ENCODE assay signal across 17 cellular contexts in the genomic region with DNA sequence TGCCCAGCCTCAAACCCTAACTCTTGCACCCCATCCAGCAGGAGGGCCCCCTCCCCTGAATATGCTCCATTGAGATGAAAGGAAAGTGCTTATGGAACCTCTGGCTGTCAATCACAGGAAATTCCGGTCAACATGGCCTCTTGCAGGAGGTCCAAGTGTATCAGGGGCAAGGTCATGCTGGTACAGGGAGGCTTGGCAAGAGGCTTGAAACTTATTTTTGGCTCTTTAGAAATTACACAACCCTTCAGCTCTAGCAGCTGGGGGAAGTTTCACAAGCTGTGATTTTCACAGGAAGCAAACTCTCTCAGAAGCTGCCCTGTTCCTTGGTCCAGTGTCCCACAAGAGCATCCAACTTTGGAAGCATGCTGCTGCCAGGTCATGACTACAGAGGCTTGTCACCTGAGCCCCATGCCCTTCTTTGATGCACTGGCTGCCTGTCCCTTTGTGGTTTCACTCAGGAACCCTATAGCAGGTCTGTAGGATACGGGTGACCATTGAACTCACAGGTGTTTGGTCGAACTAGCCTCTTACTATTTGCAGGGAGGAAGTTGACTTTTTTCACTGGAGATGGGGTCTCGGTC.
DNase-seq lines count a peak whose midpoint lies in the region; ATAC-seq lines count a peak whose summit lies in the region.
"Had no signal": no experiment of that assay in that cellular context is flagged by ENCODE, and none has a peak within 500 bp of the region (broad histone marks: within the 10 kb centered on the region; RNA-seq: fewer than 3 reads in every experiment).

No MANE protein-coding gene starts in this region.

- intact Hi-C loops in dendritic cell treated with granulocyte-macrophage colony-stimulating factor and Interleukin-4, amounts not matched to agents 40 ng/mL and 50 ng/mL, for 4 days (cut with micrococcal nuclease): no loop called here

- peak overlapping the region; percentile 78 for H3K27ac Mint-ChIP-seq in dendritic cell treated with granulocyte-macrophage colony-stimulating factor and Interleukin-4, amounts not matched to agents 40 ng/mL and 50 ng/mL, for 4 days
- H3K27ac Mint-ChIP-seq: activated CD4-positive, alpha-beta T cell treated with anti-CD3 and anti-CD28 coated beads, Interleukin-2, amount 10 ng/mL, durations not matched to agents 7 days and 5 days had no signal

- no peaks in the 10 kb centered on the region for H3K9me3 Mint-ChIP-seq in dendritic cell treated with granulocyte-macrophage colony-stimulating factor and Interleukin-4, amounts not matched to agents 40 ng/mL and 50 ng/mL, for 4 days
- H3K9me3 Mint-ChIP-seq: activated CD4-positive, alpha-beta T cell treated with anti-CD3 and anti-CD28 coated beads, Interleukin-2, amount 10 ng/mL, durations not matched to agents 7 days and 5 days; brain had no signal

- ATAC-seq in GM19023 (IDR thresholded peaks at IDR 0.05; ENCODE audit: unreplicated experiment) (no peak), HG02870 (IDR thresholded peaks at IDR 0.05; ENCODE audit: unreplicated experiment) (no peak), GM21515 (IDR thresholded peaks at IDR 0.05; ENCODE audit: unreplicated experiment) (no peak)

- H3K4me3 Mint-ChIP-seq in dendritic cell treated with granulocyte-macrophage colony-stimulating factor and Interleukin-4, amounts not matched to agents 40 ng/mL and 50 ng/mL, for 4 days: no peak overlapping the region
- H3K4me3 Mint-ChIP-seq: activated CD4-positive, alpha-beta T cell treated with anti-CD3 and anti-CD28 coated beads, Interleukin-2, amount 10 ng/mL, durations not matched to agents 7 days and 5 days; brain had no signal

- H3K4me1 Mint-ChIP-seq in dendritic cell treated with granulocyte-macrophage colony-stimulating factor and Interleukin-4, amounts not matched to agents 40 ng/mL and 50 ng/mL, for 4 days (ENCODE audit: low read depth): peaks cover 25% of the 10 kb centered on the region
- H3K4me1 Mint-ChIP-seq: brain had no signal

- no peaks in the 10 kb centered on the region for H3K27me3 Mint-ChIP-seq in dendritic cell treated with granulocyte-macrophage colony-stimulating factor and Interleukin-4, amounts not matched to agents 40 ng/mL and 50 ng/mL, for 4 days
- H3K27me3 Mint-ChIP-seq: activated CD4-positive, alpha-beta T cell treated with anti-CD3 and anti-CD28 coated beads, Interleukin-2, amount 10 ng/mL, durations not matched to agents 7 days and 5 days; brain had no signal

- H3K36me3 Mint-ChIP-seq in dendritic cell treated with granulocyte-macrophage colony-stimulating factor and Interleukin-4, amounts not matched to agents 40 ng/mL and 50 ng/mL, for 4 days (ENCODE audit: low read depth): no peaks in the 10 kb centered on the region
- H3K36me3 Mint-ChIP-seq: brain had no signal

- DNase-seq in SIG-M5 treated with dmso at 0.1 percent for 504 hours (lab: John Stamatoyannopoulos, UW; ENCODE audit: unreplicated experiment): peak; percentile 52
- no peak for DNase-seq in SIG-M5 (lab: John Stamatoyannopoulos, UW)
- peak; percentile 65 for DNase-seq in medulla oblongata (ENCODE audit: extremely low spot score)
- DNase-seq in SW 1271 (lab: John Stamatoyannopoulos, UW): no peak
- DNase-seq: 8988T; activated CD4-positive, alpha-beta T cell treated with anti-CD3 and anti-CD28 coated beads, Interleukin-2, amount 10 ng/mL, durations not matched to agents 7 days and 5 days; Calu3; hippocampal formation; Karpas-422; NCI-H2107; PC-9; testis had no signal

Comparison
In these comparisons a context has a peak if more than half of its experiments do, and no peak if none do; other contexts are left out.
1. DNase-seq: peak in SIG-M5 treated with dmso at 0.1 percent for 504 hours (single experiment) and medulla oblongata (single experiment); none in SIG-M5 (single experiment) and SW 1271 (0 of 2).